ENCODE assay signal across 22 cellular contexts in genomic region chr10:112969131-112969530, GRCh38.
"Had no signal": no experiment of that assay in that cellular context is flagged by ENCODE, and none has a peak within 500 bp of the region (broad histone marks: within the 10 kb centered on the region; RNA-seq: fewer than 3 reads in every experiment).

No MANE protein-coding gene starts in this region.

- H3K36me3 ChIP-seq: ovary had no signal

- H3K27ac Mint-ChIP-seq: naive thymus-derived CD8-positive, alpha-beta T cell; nephron progenitor cell; stimulated activated memory B cell treated with anti-CD40 and anti-IgM and Interleukin-4, amounts not matched to agents 10 μg/mL and 1 μg/mL and 100 μg/mL, for 72 hours; type B pancreatic cell had no signal

- H3K36me3 Mint-ChIP-seq: stimulated activated memory B cell treated with anti-CD40 and anti-IgM and Interleukin-4, amounts not matched to agents 10 μg/mL and 1 μg/mL and 100 μg/mL, for 72 hours had no signal

- H3K4me3 Mint-ChIP-seq: naive thymus-derived CD8-positive, alpha-beta T cell; nephron progenitor cell; stimulated activated memory B cell treated with anti-CD40 and anti-IgM and Interleukin-4, amounts not matched to agents 10 μg/mL and 1 μg/mL and 100 μg/mL, for 72 hours; type B pancreatic cell had no signal

- H3K4me1 Mint-ChIP-seq: stimulated activated memory B cell treated with anti-CD40 and anti-IgM and Interleukin-4, amounts not matched to agents 10 μg/mL and 1 μg/mL and 100 μg/mL, for 72 hours had no signal

- DNase-seq: dorsolateral prefrontal cortex; effector CD4-positive, alpha-beta T cell; left ventricle myocardium superior; lower lobe of right lung; naive thymus-derived CD8-positive, alpha-beta T cell; nephron progenitor cell; occipital lobe; ovary; posterior cingulate gyrus; psoas muscle; right cardiac atrium; spleen; stimulated activated CD4-positive, alpha-beta T cell treated with anti-CD3 and anti-CD28 coated beads, Interleukin-4, amount 100 ng/mL, for 4 hours; stimulated activated naive CD8-positive, alpha-beta T cell treated with anti-CD3 and anti-CD28 coated beads, Interleukin-15, Interleukin-2, amounts not matched to agents 100 U/mL and 50 U/mL, for 24 hours; substantia nigra; testis; tibial artery had no signal

- H3K9me3 Mint-ChIP-seq: naive thymus-derived CD8-positive, alpha-beta T cell; type B pancreatic cell had no signal

- ATAC-seq: left ventricle myocardium superior; lower lobe of right lung; naive thymus-derived CD8-positive, alpha-beta T cell; psoas muscle; right cardiac atrium; stimulated activated memory B cell treated with anti-CD40 and anti-IgM and Interleukin-4, amounts not matched to agents 10 μg/mL and 1 μg/mL and 100 μg/mL, for 72 hours; stimulated activated naive CD8-positive, alpha-beta T cell treated with anti-CD3 and anti-CD28 coated beads, Interleukin-15, Interleukin-2, amounts not matched to agents 100 U/mL and 50 U/mL, for 24 hours had no signal

- H3K9me3 ChIP-seq: lower lobe of right lung, ovary, psoas muscle, spleen, testis, tibial artery had no signal

- H3K27me3 ChIP-seq: dorsolateral prefrontal cortex, ovary, testis, tibial artery had no signal

- FAIRE-seq: frontal cortex, keratinocyte had no signal

- H3K27me3 Mint-ChIP-seq: naive thymus-derived CD8-positive, alpha-beta T cell; type B pancreatic cell had no signal

- H3K27ac ChIP-seq: dorsolateral prefrontal cortex, lower lobe of right lung, ovary, psoas muscle, skin epidermis, spleen, testis, tibial artery had no signal

- H3K4me3 ChIP-seq: dorsolateral prefrontal cortex, lower lobe of right lung, ovary, psoas muscle, skin epidermis, spleen, testis, tibial artery had no signal
